1 cellular context compared by ENCODE assay signal in genomic region chr1:21956720-21957552, GRCh38.
TF ChIP-seq lines count a peak whose summit lies in the region.

No MANE protein-coding gene starts in this region.

TF ChIP-seq in HEK293, 187 proteins besides CTCF, POLR2A, EP300 and RAD21 (continued from another document and continues in another):
- no peak for TF ChIP-seq ZBTB11 (tag by site-specific recombination; conservative IDR thresholded peaks at IDR 0.05; ENCODE audit: low read depth)
- TF ChIP-seq REPIN1 (tag by site-specific recombination; IDR thresholded peaks at IDR 0.05; ENCODE audit: low read depth): no peak
- TF ChIP-seq ZEB2 (tag by site-specific recombination; IDR thresholded peaks at IDR 0.05): no peak
- no peak for TF ChIP-seq ZNF23 (tag by site-specific recombination; IDR thresholded peaks at IDR 0.05; ENCODE audit: borderline replicate concordance)
- no peak for TF ChIP-seq ZNF510 (tag by site-specific recombination; IDR thresholded peaks at IDR 0.05; ENCODE audit: insufficient replicate concordance)
- TF ChIP-seq ZNF530 (tag by site-specific recombination; IDR thresholded peaks at IDR 0.05; ENCODE audit: low read depth): no peak
- no peak for TF ChIP-seq IKZF3 (tag by site-specific recombination; IDR thresholded peaks at IDR 0.05)
- TF ChIP-seq ZNF133 (tag by site-specific recombination; IDR thresholded peaks at IDR 0.05): no peak
- no peak for TF ChIP-seq ZNF24 (tag by site-specific recombination; IDR thresholded peaks at IDR 0.05)
- TF ChIP-seq ZNF155 (tag by site-specific recombination; IDR thresholded peaks at IDR 0.05): no peak
- TF ChIP-seq ZNF394 (tag by site-specific recombination; IDR thresholded peaks at IDR 0.05; ENCODE audit: borderline replicate concordance): no peak
- no peak for TF ChIP-seq ZNF341 (tag by site-specific recombination; IDR thresholded peaks at IDR 0.05; ENCODE audit: low read depth)
- TF ChIP-seq ZNF280D (tag by site-specific recombination; IDR thresholded peaks at IDR 0.05): no peak
- TF ChIP-seq KLF17 (tag by site-specific recombination; IDR thresholded peaks at IDR 0.05): no peak
- TF ChIP-seq ZNF658 (tag by site-specific recombination; IDR thresholded peaks at IDR 0.05): no peak
- peak; percentile 59; the same call in 1 of the 2 replicates for TF ChIP-seq ZNF600 (tag by site-specific recombination; IDR thresholded peaks at IDR 0.05)
- peak; percentile 74; the same call in 1 of the 2 replicates for TF ChIP-seq EGR2 (tag by site-specific recombination; IDR thresholded peaks at IDR 0.05; ENCODE audit: low read depth)
- no peak for TF ChIP-seq ZNF664 (tag by site-specific recombination; IDR thresholded peaks at IDR 0.05)
- no peak for TF ChIP-seq SCRT2 (tag by site-specific recombination; IDR thresholded peaks at IDR 0.05)
- no peak for TF ChIP-seq ZNF561 (tag by site-specific recombination; IDR thresholded peaks at IDR 0.05; ENCODE audit: borderline replicate concordance)
- TF ChIP-seq ZNF624 (tag by site-specific recombination; IDR thresholded peaks at IDR 0.05): no peak
- TF ChIP-seq ZNF211 (tag by site-specific recombination; IDR thresholded peaks at IDR 0.05; ENCODE audit: low read depth): no peak
- no peak for TF ChIP-seq ZNF791 (tag by site-specific recombination; IDR thresholded peaks at IDR 0.05)
- no peak for TF ChIP-seq ZNF473 (tag by site-specific recombination; IDR thresholded peaks at IDR 0.05)
- TF ChIP-seq ZBTB17 (tag by site-specific recombination; IDR thresholded peaks at IDR 0.05): no peak
- no peak for TF ChIP-seq ZNF747 (tag by site-specific recombination; IDR thresholded peaks at IDR 0.05)
- peak; percentile 59; the same call in 1 of the 2 replicates for TF ChIP-seq ZBTB20 (tag by site-specific recombination; IDR thresholded peaks at IDR 0.05)
- TF ChIP-seq MYNN (tag by site-specific recombination; IDR thresholded peaks at IDR 0.05; ENCODE audit: borderline replicate concordance): no peak
- TF ChIP-seq ZNF404 (tag by site-specific recombination; IDR thresholded peaks at IDR 0.05): no peak
- TF ChIP-seq ZFP41 (tag by site-specific recombination; IDR thresholded peaks at IDR 0.05; ENCODE audit: borderline replicate concordance): no peak
- no peak for TF ChIP-seq ZNF354C (tag by site-specific recombination; IDR thresholded peaks at IDR 0.05; ENCODE audit: borderline replicate concordance, low read depth)
- TF ChIP-seq ZSCAN4 (tag by site-specific recombination; IDR thresholded peaks at IDR 0.05): no peak
- TF ChIP-seq PBX3 (CRISPR knock-in tag; IDR thresholded peaks at IDR 0.05): no peak
- TF ChIP-seq ZNF626 (tag by site-specific recombination; IDR thresholded peaks at IDR 0.05): no peak
- no peak for TF ChIP-seq ZNF132 (tag by site-specific recombination; IDR thresholded peaks at IDR 0.05; ENCODE audit: borderline replicate concordance)
- TF ChIP-seq ZXDB (tag by site-specific recombination; IDR thresholded peaks at IDR 0.05): no peak
- TF ChIP-seq KLF10 (tag by site-specific recombination; IDR thresholded peaks at IDR 0.05): no peak
- TF ChIP-seq KLF16 (tag by site-specific recombination; IDR thresholded peaks at IDR 0.05): no peak
- no peak for TF ChIP-seq ZNF112 (tag by site-specific recombination; IDR thresholded peaks at IDR 0.05)
- peak; percentile 50; the same call in 1 of the 2 replicates for TF ChIP-seq ZNF223 (tag by site-specific recombination; IDR thresholded peaks at IDR 0.05)
- TF ChIP-seq GLI2 (tag by site-specific recombination; IDR thresholded peaks at IDR 0.05; ENCODE audit: borderline replicate concordance, low read depth): no peak
- TF ChIP-seq ZNF148 (tag by site-specific recombination; IDR thresholded peaks at IDR 0.05; ENCODE audit: borderline replicate concordance): no peak
- TF ChIP-seq SP7 (tag by site-specific recombination; IDR thresholded peaks at IDR 0.05): peak; percentile 52; the same call in 1 of the 2 replicates
- TF ChIP-seq MZF1 (tag by site-specific recombination; IDR thresholded peaks at IDR 0.05; ENCODE audit: borderline replicate concordance): no peak
- no peak for TF ChIP-seq ZNF830 (tag by site-specific recombination; IDR thresholded peaks at IDR 0.05; ENCODE audit: low read depth)
- no peak for TF ChIP-seq ZNF266 (tag by site-specific recombination; IDR thresholded peaks at IDR 0.05; ENCODE audit: low read depth)
- TF ChIP-seq ZFHX2 (tag by site-specific recombination; conservative IDR thresholded peaks at IDR 0.05): peak; percentile 81
- no peak for TF ChIP-seq ZBTB49 (tag by site-specific recombination; IDR thresholded peaks at IDR 0.05; ENCODE audit: low read depth)
- no peak for TF ChIP-seq ZNF837 (tag by site-specific recombination; IDR thresholded peaks at IDR 0.05)
- TF ChIP-seq SETDB1 (IDR thresholded peaks at IDR 0.05; ENCODE audit: insufficient read length, low read length): no peak
- no peak for TF ChIP-seq KLF7 (tag by site-specific recombination; IDR thresholded peaks at IDR 0.05; ENCODE audit: borderline replicate concordance)
- no peak for TF ChIP-seq ZNF391 (tag by site-specific recombination; IDR thresholded peaks at IDR 0.05; ENCODE audit: borderline replicate concordance, low read depth)
- TF ChIP-seq ZSCAN30 (tag by site-specific recombination; IDR thresholded peaks at IDR 0.05): no peak
- peak; percentile 64 for TF ChIP-seq ZNF692 (tag by site-specific recombination; IDR thresholded peaks at IDR 0.05)
